In genomic region chr7:1714583-1715330, GRCh38 we compare ENCODE assay signal across 23 cellular contexts. TPM values are rescaled to one million over a fixed set of nuclear protein-coding genes. Genes with fewer than 3 reads are reported as not detected.
"Had no signal": no experiment of that assay in that cellular context is flagged by ENCODE, and none has a peak within 500 bp of the region (broad histone marks: within the 10 kb centered on the region; RNA-seq: fewer than 3 reads in every experiment).

No MANE protein-coding gene starts in this region.

- H3K36me3 ChIP-seq: adrenal gland, ascending aorta, lower lobe of right lung, sigmoid colon had no signal

- H3K4me1 ChIP-seq: adrenal gland, ascending aorta, foreskin keratinocyte, lower lobe of right lung, sigmoid colon had no signal

- H3K27me3 ChIP-seq: ascending aorta had no signal

- ATAC-seq: activated naive CD4-positive, alpha-beta T cell treated with anti-CD3 and anti-CD28 coated beads, Interleukin-2, amount 50 U/mL, for 72 hours; activated T-helper 17 cell treated with anti-CD3 and anti-CD28 coated beads, Interleukin-2, amount 50 U/mL, for 72 hours; foreskin keratinocyte; stimulated activated memory B cell treated with anti-CD40 and anti-IgM and Interleukin-4, amounts not matched to agents 10 μg/mL and 1 μg/mL and 100 μg/mL, for 72 hours had no signal

- H3K4me2 ChIP-seq: smooth muscle cell had no signal

- H3K9me3 ChIP-seq: adrenal gland had no signal

- H3K9me3 Mint-ChIP-seq: activated naive CD4-positive, alpha-beta T cell treated with anti-CD3 and anti-CD28 coated beads, Interleukin-2, amount 50 U/mL, for 72 hours; activated T-helper 17 cell treated with anti-CD3 and anti-CD28 coated beads, Interleukin-2, amount 50 U/mL, for 72 hours had no signal

- H3K27ac Mint-ChIP-seq: activated naive CD4-positive, alpha-beta T cell treated with anti-CD3 and anti-CD28 coated beads, Interleukin-2, amount 50 U/mL, for 72 hours; activated T-cell treated with anti-CD3 and anti-CD28 coated beads, Interleukin-2, amount 50 U/mL, for 24 hours; activated T-helper 17 cell treated with anti-CD3 and anti-CD28 coated beads, Interleukin-2, amount 50 U/mL, for 72 hours; dendritic cell treated with granulocyte-macrophage colony-stimulating factor and Interleukin-4, amounts not matched to agents 40 ng/mL and 50 ng/mL, for 4 days; stimulated activated memory B cell treated with anti-CD40 and anti-IgM and Interleukin-4, amounts not matched to agents 10 μg/mL and 1 μg/mL and 100 μg/mL, for 72 hours had no signal

- FAIRE-seq: endometrium, TTC549 had no signal

- H3K27ac ChIP-seq: ascending aorta, foreskin keratinocyte, lower lobe of right lung, sigmoid colon had no signal

- H3K4me1 Mint-ChIP-seq: activated T-helper 17 cell treated with anti-CD3 and anti-CD28 coated beads, Interleukin-2, amount 50 U/mL, for 72 hours; naive B cell had no signal

- DNase-seq: activated CD4-positive, alpha-beta T cell treated with anti-CD3 and anti-CD28 coated beads, Interleukin-2, amount 50 U/mL, for 4 hours; activated CD8-positive, alpha-beta memory T cell treated with anti-CD3 and anti-CD28 coated beads for 24 hours; activated CD8-positive, alpha-beta memory T cell treated with anti-CD3 and anti-CD28 coated beads, Interleukin-2, amount 50 U/mL, for 4 hours; activated T-cell treated with anti-CD3 and anti-CD28 coated beads, Interleukin-2, amount 50 U/mL, for 24 hours; effector CD4-positive, alpha-beta T cell; foreskin keratinocyte; hypothalamus; lower lobe of right lung; naive B cell; occipital lobe; sigmoid colon; stimulated activated CD4-positive, alpha-beta T cell treated with anti-CD3 and anti-CD28 coated beads, Interleukin-15, amount 100 ng/mL, for 24 hours; T-helper 1 cell; trophoblast cell had no signal

- H3K4me3 ChIP-seq: adrenal gland, ascending aorta, lower lobe of right lung, sigmoid colon, smooth muscle cell had no signal

- H3K4me3 Mint-ChIP-seq: activated T-cell treated with anti-CD3 and anti-CD28 coated beads, Interleukin-2, amount 50 U/mL, for 24 hours; activated T-helper 17 cell treated with anti-CD3 and anti-CD28 coated beads, Interleukin-2, amount 50 U/mL, for 72 hours; dendritic cell treated with granulocyte-macrophage colony-stimulating factor and Interleukin-4, amounts not matched to agents 40 ng/mL and 50 ng/mL, for 4 days; naive B cell; stimulated activated memory B cell treated with anti-CD40 and anti-IgM and Interleukin-4, amounts not matched to agents 10 μg/mL and 1 μg/mL and 100 μg/mL, for 72 hours had no signal

RNA-seq across cellular contexts. Expression of gene ELFN1, which starts 44.7 kb away (rescaled TPM):
- total RNA-seq: foreskin keratinocyte had no signal
